Comparison of ENCODE assay signal across 8 cellular contexts in the genomic region with DNA sequence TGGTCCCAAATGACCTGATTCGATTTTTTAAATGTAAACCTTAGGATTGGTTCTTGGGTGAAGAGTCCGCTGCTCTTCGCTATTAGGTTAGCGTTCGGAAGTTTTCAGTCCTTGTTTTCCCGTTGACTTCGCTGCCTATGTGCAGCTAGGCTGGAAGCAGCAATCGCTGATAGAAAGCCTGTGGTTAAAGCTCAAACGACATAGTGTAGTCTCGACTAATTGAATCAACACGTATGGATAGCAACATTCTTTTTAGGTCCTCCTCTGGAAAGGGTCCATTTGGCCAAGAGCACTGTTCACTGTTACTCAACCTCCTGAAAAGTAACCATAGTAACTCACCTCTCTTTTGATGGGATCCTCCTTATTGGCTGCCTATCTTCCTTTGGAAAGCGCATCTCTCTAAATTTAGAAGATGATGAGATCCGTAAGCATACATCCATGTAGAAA.
DNase-seq lines count a peak whose midpoint lies in the region; ATAC-seq and TF ChIP-seq lines count a peak whose summit lies in the region.

No MANE protein-coding gene starts in this region.

- H3K79me2 ChIP-seq in neural progenitor cell (ENCODE audit: low read depth): no peaks in the 10 kb centered on the region

- TF ChIP-seq RAD21 in IMR-90 (IDR thresholded peaks at IDR 0.05; ENCODE audit: low read length): no peak

- peaks cover 3 to 13% (median 8%) of the 10 kb centered on the region in 4 donors for H3K4me1 Mint-ChIP-seq in CD4-positive, alpha-beta memory T cell
- peaks cover 15% of the 10 kb centered on the region for H3K4me1 Mint-ChIP-seq in neural progenitor cell

- no peaks in the 10 kb centered on the region for H3K36me3 ChIP-seq in CD4-positive, alpha-beta memory T cell (ENCODE audit: insufficient read depth, low read length)
- H3K36me3 ChIP-seq in IMR-90 (ENCODE audit: control insufficient read depth, insufficient read depth, low read length): no peaks in the 10 kb centered on the region
- H3K36me3 ChIP-seq in duodenal mucosa (ENCODE audit: control insufficient read depth in 1 of 2, insufficient read depth in 2 of 2, low read length in 2 of 2): no peaks in the 10 kb centered on the region
- no peaks in the 10 kb centered on the region for H3K36me3 ChIP-seq in neural progenitor cell

- no peak overlapping the region for H3K4ac ChIP-seq in IMR-90 (ENCODE audit: low read depth, low read length)

- TF ChIP-seq POLR2A in IMR-90 (IDR thresholded peaks at IDR 0.05; ENCODE audit: low read depth, low read length): no peak

- H4K8ac ChIP-seq in IMR-90 (ENCODE audit: low read depth in 2 of 2, low read length in 2 of 2): no peak overlapping the region

- H2BK15ac ChIP-seq in IMR-90 (ENCODE audit: low read depth, low read length): no peak overlapping the region

- no peaks in the 10 kb centered on the region for H3K36me3 Mint-ChIP-seq in CD4-positive, alpha-beta memory T cell
- H3K36me3 Mint-ChIP-seq in neural progenitor cell: no peaks in the 10 kb centered on the region

- H4K5ac ChIP-seq in IMR-90 (ENCODE audit: low read depth, low read length): no peak overlapping the region

- in situ Hi-C loops in IMR-90 (cut with MboI; ENCODE audit: low sequenced_read_pairs): no loop called here

- peaks cover 18% of the 10 kb centered on the region for H3K27me3 ChIP-seq in CD4-positive, alpha-beta memory T cell (ENCODE audit: insufficient read depth, low read length)
- H3K27me3 ChIP-seq in IMR-90 (ENCODE audit: control insufficient read depth, insufficient read depth, low read length) (no peaks in the 10 kb centered on the region; the same call in none of the 2 replicates), duodenal mucosa (ENCODE audit: control insufficient read depth in 1 of 2, insufficient read depth in 2 of 2, low read length in 2 of 2) (peaks cover 38 to 68% of the 10 kb centered on the region in 2 donors), neural progenitor cell (peaks cover 83% of the 10 kb centered on the region)

- H4K20me1 ChIP-seq in IMR-90 (ENCODE audit: insufficient read depth, low read length) (no peaks in the 10 kb centered on the region), neural progenitor cell (ENCODE audit: low read depth) (peaks cover 3% of the 10 kb centered on the region)

- H3K27ac ChIP-seq in CD4-positive, alpha-beta memory T cell (ENCODE audit: low read depth, low read length): no peak overlapping the region
- H3K27ac ChIP-seq in IMR-90 (ENCODE audit: insufficient read depth, low read length) (no peak overlapping the region), duodenal mucosa (ENCODE audit: low read depth, low read length) (no peak overlapping the region), neural progenitor cell (no peak overlapping the region)

- H3K9me1 ChIP-seq in IMR-90 (ENCODE audit: insufficient read depth, low read length): no peaks in the 10 kb centered on the region

- H2BK120ac ChIP-seq in IMR-90 (ENCODE audit: low read depth, low read length): no peak overlapping the region

- peak overlapping the region in 1 of 2 donors; percentile 21 for H3K4me3 ChIP-seq in CD4-positive, alpha-beta memory T cell (ENCODE audit: low read length in 2 of 2)
- H3K4me3 ChIP-seq in IMR-90 (ENCODE audit: insufficient read depth, low read depth, low read length): peak overlapping the region; percentile 69
- H3K4me3 ChIP-seq in duodenal mucosa (ENCODE audit: low read depth in 1 of 2, low read length in 2 of 2): peak overlapping the region; percentile 58 to 62
- peak overlapping the region; percentile 64 for H3K4me3 ChIP-seq in neural progenitor cell

- TF ChIP-seq CTCF in IMR-90 (conservative IDR thresholded peaks at IDR 0.05; ENCODE audit: low read depth, low read length): no peak
- TF ChIP-seq CTCF in neural progenitor cell (IDR thresholded peaks at IDR 0.05): no peak

- CTCF ChIA-PET in CD4-positive, alpha-beta memory T cell (lab: Charles Lee; ENCODE audit: partially characterized antibody): interaction anchor here (2.0 kb wide), 1 partner anchor 9 kb away, joined by 8 read pairs; no protein-coding TSS in a partner anchor
- CTCF ChIA-PET in IMR-90 (lab: Yijun Ruan, JAX): interaction anchor here (0.6 to 3.6 kb wide), 8 partner anchors 8 to 257 kb away, joined by 3 to 20 read pairs (median 4); no protein-coding TSS in a partner anchor

- ATAC-seq in IMR-90 (ENCODE audit: low read depth): peak; percentile 40
- ATAC-seq in GM21381 (IDR thresholded peaks at IDR 0.05; ENCODE audit: unreplicated experiment): no peak
- no peak for ATAC-seq in GM18519 (IDR thresholded peaks at IDR 0.05; ENCODE audit: low FRiP score, unreplicated experiment)
- no peak for ATAC-seq in HG03354 (IDR thresholded peaks at IDR 0.05; ENCODE audit: poor library complexity, severe bottlenecking, unreplicated experiment)

- no peak overlapping the region for H2BK5ac ChIP-seq in IMR-90 (ENCODE audit: low read depth, low read length, poor library complexity, severe bottlenecking)

- dilution Hi-C loops in IMR-90 (cut with HindIII; ENCODE audit: low sequenced_read_pairs, unreplicated experiment): no loop called here

- 2% methylated on average over 8 of the region's 13 CpGs; no CpG with 5 or more reads in 1 of the 2 experiments for WGBS in IMR-90 (ENCODE audit: extremely low coverage in 2 of 2, insufficient read length in 1 of 2), 2 experiments

- H3K4me1 ChIP-seq in CD4-positive, alpha-beta memory T cell (ENCODE audit: insufficient read depth, low read length): peaks cover 8% of the 10 kb centered on the region
- H3K4me1 ChIP-seq in IMR-90 (ENCODE audit: control insufficient read depth, insufficient read depth, low read length): no peaks in the 10 kb centered on the region
- peaks cover 0 to 3% of the 10 kb centered on the region in 2 donors for H3K4me1 ChIP-seq in duodenal mucosa (ENCODE audit: control insufficient read depth in 1 of 2, insufficient read depth in 2 of 2, low read length in 2 of 2)
- H3K4me1 ChIP-seq in neural progenitor cell: peaks cover 6% of the 10 kb centered on the region

- H3K9me3 ChIP-seq in CD4-positive, alpha-beta memory T cell (ENCODE audit: control insufficient read depth in 1 of 2, low read length in 2 of 2): no peaks in the 10 kb centered on the region
- H3K9me3 ChIP-seq in IMR-90 (ENCODE audit: control insufficient read depth, insufficient read depth, low read length): no peaks in the 10 kb centered on the region
- H3K9me3 ChIP-seq in duodenal mucosa (ENCODE audit: control insufficient read depth in 1 of 2, low read length in 2 of 2): no peaks in the 10 kb centered on the region
- H3K9me3 ChIP-seq in neural progenitor cell (ENCODE audit: low read depth): no peaks in the 10 kb centered on the region

- H3K18ac ChIP-seq in IMR-90 (ENCODE audit: low read depth, low read length): no peak overlapping the region

- H3K4me2 ChIP-seq in IMR-90 (ENCODE audit: low read depth, low read length) (peak overlapping the region; percentile 98), neural progenitor cell (peak overlapping the region; percentile 93)

- H2AK5ac ChIP-seq in IMR-90 (ENCODE audit: low read depth, low read length): no peak overlapping the region

- H2AK9ac ChIP-seq in IMR-90 (replicated peaks; ENCODE audit: low read depth, low read length, poor library complexity): no peak overlapping the region

- no peaks in the 10 kb centered on the region for H3K79me1 ChIP-seq in IMR-90 (ENCODE audit: low read depth in 1 of 2, low read length in 2 of 2)

- no peak overlapping the region for H3K27ac Mint-ChIP-seq in CD4-positive, alpha-beta memory T cell
- H3K27ac Mint-ChIP-seq in neural progenitor cell: no peak overlapping the region

- H3K9ac ChIP-seq in IMR-90 (ENCODE audit: low read depth, low read length) (peak overlapping the region; percentile 32), duodenal mucosa (ENCODE audit: low read depth in 1 of 2, low read length in 2 of 2) (no peak overlapping the region), neural progenitor cell (no peak overlapping the region)

- no peak overlapping the region for H4K91ac ChIP-seq in IMR-90 (ENCODE audit: insufficient read depth, low read depth, low read length)

- intact Hi-C loops in CD4-positive, alpha-beta memory T cell (cut with micrococcal nuclease): no loop called here
- intact Hi-C loops in IMR-90 (cut with micrococcal nuclease): no loop called here

- H3K56ac ChIP-seq in IMR-90 (ENCODE audit: extremely low read depth, insufficient read depth, low read length): no peak overlapping the region

- peak overlapping the region; percentile 42 to 71 (median 61) for H3K4me3 Mint-ChIP-seq in CD4-positive, alpha-beta memory T cell
- peak overlapping the region; percentile 87 for H3K4me3 Mint-ChIP-seq in neural progenitor cell

- no peak for DNase-seq in CD4-positive, alpha-beta memory T cell
- DNase-seq in IMR-90 (peak; percentile 0), neural progenitor cell (ENCODE audit: low spot score) (no peak), SKM-1 (lab: John Stamatoyannopoulos, UW; ENCODE audit: unreplicated experiment) (no peak)

- H3K27me3 Mint-ChIP-seq in CD4-positive, alpha-beta memory T cell: peaks cover 50 to 62% of the 10 kb centered on the region in 2 donors
- peaks cover 10% of the 10 kb centered on the region for H3K27me3 Mint-ChIP-seq in neural progenitor cell (ENCODE audit: insufficient read depth, low read depth)

- H3K9me3 Mint-ChIP-seq in CD4-positive, alpha-beta memory T cell: peaks cover 0 to 1% (median 0%) of the 10 kb centered on the region in 8 donors
- no peaks in the 10 kb centered on the region for H3K9me3 Mint-ChIP-seq in neural progenitor cell

- no TSS peak for BruUV-seq in IMR-90 (replicated peaks; lab: Mats Ljungman, UMichigan)

- POLR2A ChIA-PET in CD4-positive, alpha-beta memory T cell (lab: Charles Lee; ENCODE audit: partially characterized antibody): no interaction called here
- POLR2A ChIA-PET in IMR-90 (lab: Charles Lee; ENCODE audit: unreplicated experiment): no interaction called here

- 0 out of 2 replicates have a peak overlapping the region, but pooled peaks have one; percentile 3 for H3K23ac ChIP-seq in IMR-90 (ENCODE audit: low read depth, low read length)

- H2BK20ac ChIP-seq in IMR-90 (ENCODE audit: low read depth, low read length): no peak overlapping the region

- H2AFZ ChIP-seq in IMR-90 (replicated peaks; ENCODE audit: low read length, poor library complexity) (peak overlapping the region; percentile 85), neural progenitor cell (replicated peaks) (no peak overlapping the region)

- H3F3A ChIP-seq in neural progenitor cell (ENCODE audit: low read depth): peaks cover 5% of the 10 kb centered on the region

- no peak overlapping the region for H3K14ac ChIP-seq in IMR-90 (replicated peaks; ENCODE audit: low read depth, low read length)

TF ChIP-seq in IMR-90, 13 proteins besides CTCF, POLR2A, EP300 and RAD21 (continues in another document):
- no peak for TF ChIP-seq CEBPB (IDR thresholded peaks at IDR 0.05; ENCODE audit: low read depth, low read length)
